Comparison of ENCODE assay signal across 20 cellular contexts in the genomic region with DNA sequence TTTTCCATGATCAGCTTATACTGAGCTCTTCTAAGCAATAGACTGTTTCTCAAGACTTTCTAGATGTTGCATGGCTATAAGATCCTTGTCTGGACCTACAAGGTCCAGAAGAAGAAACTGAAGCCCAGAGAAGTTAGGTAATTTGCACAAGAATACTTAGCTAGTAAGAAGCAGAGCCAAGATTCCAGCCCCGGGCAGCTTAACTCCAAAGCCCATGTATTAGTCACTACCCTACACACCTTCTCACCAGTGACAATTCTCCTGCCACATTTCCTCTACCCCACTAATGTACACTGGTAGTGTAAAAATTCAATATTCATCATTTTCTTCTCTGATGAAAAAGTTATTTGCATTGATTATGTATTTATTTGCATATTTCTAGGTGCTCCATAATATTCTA.
DNase-seq lines count a peak whose midpoint lies in the region; ATAC-seq and TF ChIP-seq lines count a peak whose summit lies in the region.
"Had no signal": no experiment of that assay in that cellular context is flagged by ENCODE, and none has a peak within 500 bp of the region (broad histone marks: within the 10 kb centered on the region; RNA-seq: fewer than 3 reads in every experiment).

No MANE protein-coding gene starts in this region.

- no peaks in the 10 kb centered on the region for H3K36me3 ChIP-seq in GM23248 (ENCODE audit: low read depth)
- H3K36me3 ChIP-seq in mammary epithelial cell (ENCODE audit: insufficient read depth, low read length): no peaks in the 10 kb centered on the region

- no peaks in the 10 kb centered on the region for H3K27me3 Mint-ChIP-seq in stimulated activated naive B cell treated with anti-CD40 and anti-IgM and Interleukin-4, amounts not matched to agents 10 μg/mL and 1 μg/mL and 100 μg/mL, for 72 hours
- H3K27me3 Mint-ChIP-seq in naive thymus-derived CD8-positive, alpha-beta T cell: no peaks in the 10 kb centered on the region
- H3K27me3 Mint-ChIP-seq: CD4-positive, alpha-beta T cell had no signal

- no peak overlapping the region for H3K27ac Mint-ChIP-seq in stimulated activated naive B cell treated with anti-CD40 and anti-IgM and Interleukin-4, amounts not matched to agents 10 μg/mL and 1 μg/mL and 100 μg/mL, for 72 hours
- H3K27ac Mint-ChIP-seq in naive thymus-derived CD8-positive, alpha-beta T cell: no peak overlapping the region
- H3K27ac Mint-ChIP-seq: CD4-positive, alpha-beta T cell had no signal

- H3K79me2 ChIP-seq in GM23248 (ENCODE audit: insufficient read depth) (no peaks in the 10 kb centered on the region), mammary epithelial cell (ENCODE audit: insufficient read depth, low read length) (no peaks in the 10 kb centered on the region)

- DNase-seq in GM23248 (peak; percentile 58), NCI-H526 treated with DMSO at 0.1 percent for 48 hours (lab: John Stamatoyannopoulos, UW) (peak; percentile 85), mammary epithelial cell (peak; percentile 34), foreskin keratinocyte (peak in 1 of 2 donors; percentile 44), NCI-H82 treated with DMSO at 0.1 percent for 48 hours (lab: John Stamatoyannopoulos, UW; ENCODE audit: unreplicated experiment) (no peak), dorsolateral prefrontal cortex (no peak)
- DNase-seq in stimulated activated naive B cell treated with anti-CD40 and anti-IgM and Interleukin-4, amounts not matched to agents 10 μg/mL and 1 μg/mL and 100 μg/mL, for 72 hours: no peak
- no peak for DNase-seq in naive thymus-derived CD8-positive, alpha-beta T cell
- DNase-seq: Calu3; CD4-positive, alpha-beta T cell; GOT3; IMR-90; MM.1S; NCI-H2171 treated with DMSO at 0.1 percent for 48 hours; NCI-H774; RPMI8226; SIG-M5 had no signal

- H4K20me1 ChIP-seq in GM23248 (ENCODE audit: insufficient read depth) (no peaks in the 10 kb centered on the region), mammary epithelial cell (ENCODE audit: insufficient read depth, low read length) (no peaks in the 10 kb centered on the region)

- no TSS peak for BruUV-seq in mammary epithelial cell (replicated peaks; lab: Mats Ljungman, UMichigan)

- H3K27me3 ChIP-seq in GM23248 (replicated peaks; ENCODE audit: insufficient read depth): no peaks in the 10 kb centered on the region
- H3K27me3 ChIP-seq in mammary epithelial cell (ENCODE audit: insufficient read depth, low read length): no peaks in the 10 kb centered on the region
- H3K27me3 ChIP-seq in foreskin keratinocyte: no peaks in the 10 kb centered on the region
- H3K27me3 ChIP-seq in dorsolateral prefrontal cortex: no peaks in the 10 kb centered on the region

- POLR2A ChIA-PET in naive thymus-derived CD8-positive, alpha-beta T cell (lab: Charles Lee): no interaction called here

- peak; percentile 73 for ATAC-seq in foreskin keratinocyte
- no peak for ATAC-seq in stimulated activated naive B cell treated with anti-CD40 and anti-IgM and Interleukin-4, amounts not matched to agents 10 μg/mL and 1 μg/mL and 100 μg/mL, for 72 hours (replicated peaks)
- ATAC-seq in naive thymus-derived CD8-positive, alpha-beta T cell: no peak
- ATAC-seq: GM12878, HCT116, SK-N-SH treated with all-trans-retinoic acid at 6 μM for 48 hours had no signal

- in situ Hi-C loops in GM23248 (cut with MboI): no loop called here
- in situ Hi-C loops in mammary epithelial cell (cut with MboI; ENCODE audit: low sequenced_read_pairs in 2 of 2): no loop called here

- H3K9me3 Mint-ChIP-seq in stimulated activated naive B cell treated with anti-CD40 and anti-IgM and Interleukin-4, amounts not matched to agents 10 μg/mL and 1 μg/mL and 100 μg/mL, for 72 hours: no peaks in the 10 kb centered on the region
- H3K9me3 Mint-ChIP-seq in naive thymus-derived CD8-positive, alpha-beta T cell: no peaks in the 10 kb centered on the region
- H3K9me3 Mint-ChIP-seq: CD4-positive, alpha-beta T cell had no signal

- H3K4me3 ChIP-seq in GM23248 (no peak overlapping the region), mammary epithelial cell (replicated peaks in 1 of 3; ENCODE audit: insufficient read depth in 1 of 3, low read depth in 2 of 3, low read length in 3 of 3) (no peak overlapping the region), dorsolateral prefrontal cortex (no peak overlapping the region)
- H3K4me3 ChIP-seq: GM12878 had no signal

- H3K27ac ChIP-seq in GM23248 (no peak overlapping the region), mammary epithelial cell (ENCODE audit: insufficient read depth, low read depth, low read length) (no peak overlapping the region), foreskin keratinocyte (no peak overlapping the region), dorsolateral prefrontal cortex (no peak overlapping the region)

- H3K36me3 Mint-ChIP-seq in stimulated activated naive B cell treated with anti-CD40 and anti-IgM and Interleukin-4, amounts not matched to agents 10 μg/mL and 1 μg/mL and 100 μg/mL, for 72 hours: no peaks in the 10 kb centered on the region
- H3K36me3 Mint-ChIP-seq in naive thymus-derived CD8-positive, alpha-beta T cell: no peaks in the 10 kb centered on the region

- TF ChIP-seq CTCF in mammary epithelial cell (conservative IDR thresholded peaks at IDR 0.05 in 1 of 2, IDR thresholded peaks at IDR 0.05 in 1 of 2; ENCODE audit: extremely low read depth in 1 of 2, insufficient read depth in 1 of 2, low read depth in 1 of 2, low read length in 2 of 2) (no peak), foreskin keratinocyte (conservative IDR thresholded peaks at IDR 0.05) (no peak), dorsolateral prefrontal cortex (IDR thresholded peaks at IDR 0.05 in 54 of 56, conservative IDR thresholded peaks at IDR 0.05 in 2 of 56; ENCODE audit: low read depth in 1 of 56, partially characterized antibody in 56 of 56) (no peak)

- dilution Hi-C loops in mammary epithelial cell (cut with HindIII; ENCODE audit: low sequenced_read_pairs): no loop called here

- H3K4me1 Mint-ChIP-seq in stimulated activated naive B cell treated with anti-CD40 and anti-IgM and Interleukin-4, amounts not matched to agents 10 μg/mL and 1 μg/mL and 100 μg/mL, for 72 hours: no peaks in the 10 kb centered on the region
- no peaks in the 10 kb centered on the region for H3K4me1 Mint-ChIP-seq in naive thymus-derived CD8-positive, alpha-beta T cell

- H3K4me1 ChIP-seq in GM23248 (ENCODE audit: insufficient read depth) (peaks cover 6% of the 10 kb centered on the region; the same call in 1 of the 2 replicates), mammary epithelial cell (ENCODE audit: insufficient read depth, low read length) (no peaks in the 10 kb centered on the region), foreskin keratinocyte (no peaks in the 10 kb centered on the region)

- no peak overlapping the region for H3K9ac ChIP-seq in GM23248
- no peak overlapping the region for H3K9ac ChIP-seq in mammary epithelial cell (ENCODE audit: insufficient read depth, low read length)

- H3F3A ChIP-seq in GM23248 (ENCODE audit: insufficient read depth): no peaks in the 10 kb centered on the region; the same call in 1 of the 2 replicates

- intact Hi-C loops in mammary epithelial cell (cut with micrococcal nuclease) (no loop called here), dorsolateral prefrontal cortex (cut with DNase I) (no loop called here)

- no peaks in the 10 kb centered on the region for H3K9me2 ChIP-seq in GM23248 (ENCODE audit: insufficient read depth)

- H3K4me3 Mint-ChIP-seq in stimulated activated naive B cell treated with anti-CD40 and anti-IgM and Interleukin-4, amounts not matched to agents 10 μg/mL and 1 μg/mL and 100 μg/mL, for 72 hours: no peak overlapping the region
- no peak overlapping the region for H3K4me3 Mint-ChIP-seq in naive thymus-derived CD8-positive, alpha-beta T cell
- H3K4me3 Mint-ChIP-seq: CD4-positive, alpha-beta T cell had no signal

- H3K4me2 ChIP-seq in GM23248 (ENCODE audit: unreplicated experiment) (no peak overlapping the region), mammary epithelial cell (ENCODE audit: insufficient read depth, low read depth, low read length) (no peak overlapping the region)

- CTCF ChIA-PET in mammary epithelial cell (lab: Charles Lee; ENCODE audit: low non-redundant PET): interaction anchor here (0.6 kb wide), 1 partner anchor 236 kb away, joined by 4 read pairs; no protein-coding TSS in a partner anchor

- H3K9me3 ChIP-seq in GM23248 (ENCODE audit: low read depth) (no peaks in the 10 kb centered on the region), mammary epithelial cell (replicated peaks; ENCODE audit: insufficient read depth, low read length) (no peaks in the 10 kb centered on the region)

- 38 to 48% methylated on average over 1 of the region's 1 CpG for WGBS in GM23248 (ENCODE audit: low coverage in 1 of 2, low lambda C conversion rate in 2 of 2, missing lambda C conversion rate in 2 of 2), 2 experiments
- 67% methylated on average over 1 of the region's 1 CpG for WGBS in mammary epithelial cell (ENCODE audit: low coverage, missing lambda C conversion rate)

- H2AFZ ChIP-seq in GM23248 (no peak overlapping the region), mammary epithelial cell (ENCODE audit: low read depth, low read length) (no peak overlapping the region)

Comparison
In these comparisons a context has a peak if more than half of its experiments do, and no peak if none do; other contexts are left out.
1. DNase-seq: peak in GM23248 (single experiment), NCI-H526 treated with DMSO at 0.1 percent for 48 hours (single experiment) and mammary epithelial cell (single experiment); none in stimulated activated naive B cell treated with anti-CD40 and anti-IgM and Interleukin-4, amounts not matched to agents 10 μg/mL and 1 μg/mL and 100 μg/mL, for 72 hours (single experiment), NCI-H82 treated with DMSO at 0.1 percent for 48 hours (single experiment), dorsolateral prefrontal cortex (0 of 10) and naive thymus-derived CD8-positive, alpha-beta T cell (0 of 10).